In the genomic region with DNA sequence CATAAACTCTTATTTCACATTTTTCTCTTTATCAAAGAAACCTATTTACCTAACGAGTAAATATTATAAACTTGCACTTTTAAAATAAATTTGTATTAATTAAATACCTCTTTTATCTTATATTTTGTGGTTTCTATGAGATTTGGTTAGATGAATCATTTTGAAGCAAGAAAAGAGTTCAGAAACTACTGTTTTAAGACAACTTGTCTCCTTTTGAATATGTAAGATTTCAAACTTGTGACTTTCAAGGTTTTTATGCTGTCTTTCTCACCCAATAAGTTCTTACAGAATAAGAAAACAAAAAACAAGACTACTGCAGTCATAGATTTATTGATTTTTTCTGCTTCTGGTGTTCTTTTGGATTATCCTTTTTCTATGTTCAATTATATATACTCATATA, we compare ENCODE assay signal across 6 cellular contexts.
"Had no signal": no experiment of that assay in that cellular context is flagged by ENCODE, and none has a peak within 500 bp of the region (broad histone marks: within the 10 kb centered on the region; RNA-seq: fewer than 3 reads in every experiment).

No MANE protein-coding gene starts in this region.

- H3K27ac ChIP-seq: KMS-11 had no signal

- H3K4me3 ChIP-seq: GM23338 had no signal

- H3K9ac ChIP-seq: KMS-11 had no signal

- ATAC-seq: GM23338 had no signal

- DNase-seq: H9, HCEC 1CT, Karpas-422, KBM-7 had no signal

- H3K4me2 ChIP-seq: GM23338, KMS-11 had no signal

- H2AFZ ChIP-seq: GM23338 had no signal
